Comparison of ENCODE assay signal across 8 cellular contexts in the genomic region with DNA sequence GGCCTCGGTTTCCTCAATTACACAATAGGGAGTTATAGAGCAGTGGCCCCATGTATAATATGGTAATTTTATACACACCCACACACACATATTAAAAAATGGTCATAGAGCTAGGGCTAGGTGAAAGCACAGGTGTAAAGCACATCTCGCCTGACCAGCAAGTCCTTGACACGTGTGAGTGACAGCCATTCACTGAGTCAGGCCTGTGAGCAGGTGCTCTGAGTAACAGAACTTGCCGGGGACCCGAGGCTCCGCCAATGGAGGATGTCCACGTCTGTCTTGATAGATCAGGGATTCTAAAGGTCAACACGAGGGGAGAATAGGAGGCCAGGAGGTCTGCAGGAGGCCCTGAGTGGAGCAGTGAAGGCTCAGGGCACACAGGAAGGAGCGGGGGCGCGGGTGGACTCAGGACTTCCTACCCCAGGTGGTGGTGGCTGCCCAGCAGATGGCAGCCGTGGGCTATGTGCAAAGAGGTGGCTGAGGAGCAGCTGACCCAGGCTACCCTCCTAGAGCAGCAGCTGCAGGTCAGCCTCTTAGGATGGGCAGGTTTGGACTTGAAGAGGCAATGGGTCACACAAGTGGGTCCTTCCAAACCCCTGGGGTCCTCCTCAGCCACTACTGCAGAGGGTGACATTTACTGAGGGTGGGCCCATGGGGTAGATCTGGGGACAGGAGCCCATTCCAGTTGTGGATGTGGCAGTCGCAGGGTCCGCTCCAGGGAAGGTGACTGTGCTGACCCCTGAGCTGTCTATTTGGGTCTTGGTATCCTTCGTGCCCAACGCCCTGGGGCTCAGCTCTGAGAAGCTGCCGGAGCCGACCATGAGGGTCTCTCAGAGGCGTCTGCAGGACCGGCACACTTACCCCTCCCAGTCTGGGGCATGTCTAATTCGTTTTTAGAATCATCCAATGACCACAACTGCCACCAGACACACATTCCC. TPM values are rescaled to one million over a fixed set of nuclear protein-coding genes. Genes with fewer than 3 reads are reported as not detected.
DNase-seq lines count a peak whose midpoint lies in the region; ATAC-seq and TF ChIP-seq lines count a peak whose summit lies in the region.

No MANE protein-coding gene starts in this region.

- peak overlapping the region; percentile 52 for H3K4me3 Mint-ChIP-seq in natural killer cell treated with Interleukin-12 subunit alpha and Interleukin-12 subunit beta and Interleukin-15 and Interleukin-18, amount 100 ng/mL, for 72 hours
- peak overlapping the region in 1 of 2 donors; percentile 26 for H3K4me3 Mint-ChIP-seq in stimulated activated naive B cell treated with anti-CD40 and anti-IgM and Interleukin-4, amounts not matched to agents 10 μg/mL and 1 μg/mL and 100 μg/mL, for 72 hours

- CTCF ChIA-PET in PC-3 (lab: Charles Lee), result no interaction called here

- H3K9me3 Mint-ChIP-seq in natural killer cell treated with Interleukin-12 subunit alpha and Interleukin-12 subunit beta and Interleukin-15 and Interleukin-18, amount 100 ng/mL, for 72 hours, result no peaks in the 10 kb centered on the region
- H3K9me3 Mint-ChIP-seq in stimulated activated naive B cell treated with anti-CD40 and anti-IgM and Interleukin-4, amounts not matched to agents 10 μg/mL and 1 μg/mL and 100 μg/mL, for 72 hours, result no peaks in the 10 kb centered on the region

- H3K4me3 ChIP-seq in PC-3 (ENCODE audit: low read length), result no peak overlapping the region

- no peaks in the 10 kb centered on the region for H3K9me3 ChIP-seq in PC-3 (ENCODE audit: low read length)

- H3K27ac Mint-ChIP-seq in natural killer cell treated with Interleukin-12 subunit alpha and Interleukin-12 subunit beta and Interleukin-15 and Interleukin-18, amount 100 ng/mL, for 72 hours, result peak overlapping the region; percentile 84 to 85
- peak overlapping the region; percentile 91 for H3K27ac Mint-ChIP-seq in stimulated activated naive B cell treated with anti-CD40 and anti-IgM and Interleukin-4, amounts not matched to agents 10 μg/mL and 1 μg/mL and 100 μg/mL, for 72 hours

- H2AFZ ChIP-seq in PC-3 (ENCODE audit: low read length), result no peak overlapping the region

- no peak overlapping the region for H3K4me2 ChIP-seq in PC-3 (ENCODE audit: low read length)

- peak; percentile 85 for TF ChIP-seq CTCF in PC-3 (conservative IDR thresholded peaks at IDR 0.05; ENCODE audit: low read depth, low read length)

- H3K36me3 ChIP-seq in PC-3 (ENCODE audit: low read depth, low read length), result no peaks in the 10 kb centered on the region

- no TSS peak for BruUV-seq in PC-3 (replicated peaks; lab: Mats Ljungman, UMichigan)

- POLR2A ChIA-PET in PC-3 (lab: Charles Lee; ENCODE audit: unreplicated experiment), result no interaction called here

- peaks cover 35 to 39% of the 10 kb centered on the region in 2 donors for H3K4me1 Mint-ChIP-seq in natural killer cell treated with Interleukin-12 subunit alpha and Interleukin-12 subunit beta and Interleukin-15 and Interleukin-18, amount 100 ng/mL, for 72 hours (ENCODE audit: low read depth in 2 of 2)
- peaks cover 45 to 57% of the 10 kb centered on the region in 2 donors for H3K4me1 Mint-ChIP-seq in stimulated activated naive B cell treated with anti-CD40 and anti-IgM and Interleukin-4, amounts not matched to agents 10 μg/mL and 1 μg/mL and 100 μg/mL, for 72 hours

- peak; percentile 67 for DNase-seq in DMS53 treated with DMSO at 0.1 percent for 48 hours (lab: John Stamatoyannopoulos, UW; ENCODE audit: unreplicated experiment)
- DNase-seq in HUDEP-2 (lab: John Stamatoyannopoulos, UW; ENCODE audit: unreplicated experiment in 76 of 76), result peak in 68 of 76 experiments; percentile 6 to 80 (median 58)
- peak; percentile 78 for DNase-seq in PC-3
- DNase-seq in activated T-cell treated with anti-CD3 and anti-CD28 coated beads, Interleukin-2, amount 50 U/mL, for 1 hour, result peak; percentile 80
- peak; percentile 89 for DNase-seq in natural killer cell treated with Interleukin-12 subunit alpha and Interleukin-12 subunit beta and Interleukin-15 and Interleukin-18, amount 100 ng/mL, for 72 hours (ENCODE audit: low spot score)
- peak; percentile 67 for DNase-seq in stimulated activated naive B cell treated with anti-CD40 and anti-IgM and Interleukin-4, amounts not matched to agents 10 μg/mL and 1 μg/mL and 100 μg/mL, for 72 hours
- DNase-seq in putamen (ENCODE audit: low spot score), result no peak

- no peaks in the 10 kb centered on the region for H3K27me3 ChIP-seq in PC-3 (ENCODE audit: low read length)

- H3K4me1 ChIP-seq in PC-3 (ENCODE audit: insufficient read depth, low read length), result no peaks in the 10 kb centered on the region

- H3K27me3 Mint-ChIP-seq in natural killer cell treated with Interleukin-12 subunit alpha and Interleukin-12 subunit beta and Interleukin-15 and Interleukin-18, amount 100 ng/mL, for 72 hours, result no peaks in the 10 kb centered on the region
- H3K27me3 Mint-ChIP-seq in stimulated activated naive B cell treated with anti-CD40 and anti-IgM and Interleukin-4, amounts not matched to agents 10 μg/mL and 1 μg/mL and 100 μg/mL, for 72 hours, result no peaks in the 10 kb centered on the region

- peaks cover 6% of the 10 kb centered on the region for H3K36me3 Mint-ChIP-seq in natural killer cell treated with Interleukin-12 subunit alpha and Interleukin-12 subunit beta and Interleukin-15 and Interleukin-18, amount 100 ng/mL, for 72 hours
- H3K36me3 Mint-ChIP-seq in stimulated activated naive B cell treated with anti-CD40 and anti-IgM and Interleukin-4, amounts not matched to agents 10 μg/mL and 1 μg/mL and 100 μg/mL, for 72 hours, result peaks cover 45 to 83% of the 10 kb centered on the region in 2 donors

- H3K9me2 ChIP-seq in PC-3 (replicated peaks; ENCODE audit: low read length), result no peaks in the 10 kb centered on the region

- no peak overlapping the region for H3K27ac ChIP-seq in PC-3 (ENCODE audit: low read length)

- intact Hi-C loops in PC-3 (cut with micrococcal nuclease), result loop anchor here (2.0 kb wide), 1 partner anchor 156 kb away; no protein-coding TSS in a partner anchor

- H3F3A ChIP-seq in PC-3 (ENCODE audit: low read length, unreplicated experiment), result no peaks in the 10 kb centered on the region

- no peaks in the 10 kb centered on the region for H4K20me1 ChIP-seq in PC-3 (ENCODE audit: low read length)

- H3K9ac ChIP-seq in PC-3 (ENCODE audit: low read length), result no peak overlapping the region

- H3K79me2 ChIP-seq in PC-3 (ENCODE audit: low read length), result no peaks in the 10 kb centered on the region

- ATAC-seq in PC-3 (peak; percentile 100), esophagus mucosa (peak; percentile 83)
- peak; percentile 89 to 93 for ATAC-seq in natural killer cell treated with Interleukin-12 subunit alpha and Interleukin-12 subunit beta and Interleukin-15 and Interleukin-18, amount 100 ng/mL, for 72 hours
- peak; percentile 82 to 90 for ATAC-seq in stimulated activated naive B cell treated with anti-CD40 and anti-IgM and Interleukin-4, amounts not matched to agents 10 μg/mL and 1 μg/mL and 100 μg/mL, for 72 hours (replicated peaks)

RNA-seq across cellular contexts. Expression of a gene that starts 45.9 kb away (rescaled TPM):
- not detected in 2 replicates for total RNA-seq in PC-3 (2014; rRNA removed)
- not detected for total RNA-seq in esophagus mucosa
- total RNA-seq in natural killer cell treated with Interleukin-12 subunit alpha and Interleukin-12 subunit beta and Interleukin-15 and Interleukin-18, amount 100 ng/mL, for 72 hours, result not detected
